In the genomic region with DNA sequence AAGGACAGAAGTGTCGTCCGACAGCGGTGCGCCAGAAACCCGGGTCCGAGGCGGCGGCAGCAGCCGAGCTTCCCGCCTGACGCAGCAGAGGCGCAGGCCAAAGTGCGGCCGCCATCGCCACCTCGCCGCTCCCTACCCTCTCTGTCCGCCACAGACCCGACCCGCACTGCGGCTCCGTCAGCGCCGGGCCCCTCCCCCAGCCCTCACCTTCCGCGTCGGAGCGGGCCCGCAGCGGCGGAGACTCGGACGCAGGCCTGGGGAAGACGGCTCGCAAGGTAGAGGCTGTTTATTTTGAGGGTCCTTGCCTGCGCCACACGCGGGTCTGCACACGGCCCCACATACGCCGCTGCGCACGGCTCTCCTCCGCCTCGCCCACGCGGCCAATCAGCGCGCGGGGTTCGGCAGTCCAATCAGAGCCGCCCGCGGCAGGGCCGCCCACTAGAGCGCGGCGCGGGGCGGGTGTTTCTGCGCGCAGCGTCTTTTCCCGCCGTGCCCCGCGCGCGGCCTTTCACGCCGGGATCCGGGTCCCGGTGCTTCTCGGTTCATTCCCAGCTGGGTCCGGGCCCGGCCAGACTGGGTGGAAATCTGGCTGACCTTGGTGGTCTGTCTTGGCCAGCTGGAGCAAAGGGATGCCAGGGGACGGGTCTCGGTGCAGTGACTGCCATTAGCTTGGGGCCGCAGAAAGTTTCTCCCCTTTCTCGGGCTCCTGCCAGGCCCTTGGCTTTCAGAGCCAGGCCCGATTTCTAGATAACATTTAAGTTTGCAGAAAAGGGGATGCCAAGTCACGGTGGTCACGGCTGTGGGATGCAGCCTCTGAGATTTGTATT, we compare ENCODE assay signal across 8 cellular contexts. TPM values are rescaled to one million over a fixed set of nuclear protein-coding genes. Genes with fewer than 3 reads are reported as not detected.
A peak's percentile ranks its signal among the peaks of the same experiment; 100 is the strongest.
DNase-seq lines count a peak whose midpoint lies in the region; ATAC-seq, FAIRE-seq and TF ChIP-seq lines count a peak whose summit lies in the region.

A gene (minus strand): TSS at position 328 of the 827 bp plus-strand sequence. CDS start 12,139 bp downstream, outside the sequence.

- 2% methylated on average over 54 of the region's 83 CpGs for WGBS in mammary epithelial cell (ENCODE audit: low coverage, missing lambda C conversion rate)
- 0% methylated on average over 60 to 83 of the region's 83 CpGs for WGBS in small intestine, 3 donors

- no peak for TF ChIP-seq CTCF in AG04450 (IDR thresholded peaks at IDR 0.05; ENCODE audit: low read depth, low read length)
- no peak for TF ChIP-seq CTCF in WI38 (IDR thresholded peaks at IDR 0.05; ENCODE audit: low read depth, low read length)
- TF ChIP-seq CTCF in mammary epithelial cell (conservative IDR thresholded peaks at IDR 0.05 in 1 of 2, IDR thresholded peaks at IDR 0.05 in 1 of 2; ENCODE audit: extremely low read depth in 1 of 2, insufficient read depth in 1 of 2, low read depth in 1 of 2, low read length in 2 of 2), result no peak

- H3K36me3 ChIP-seq in mammary epithelial cell (ENCODE audit: insufficient read depth, low read length) (no peaks in the 10 kb centered on the region), small intestine (ENCODE audit: control insufficient read depth in 2 of 2, insufficient read depth in 2 of 2, low read length in 2 of 2) (peaks cover 0 to 2% of the 10 kb centered on the region in 2 donors)

- FAIRE-seq in small intestine (lab: Jason Lieb, UNC), result no peak

- H3K79me2 ChIP-seq in mammary epithelial cell (ENCODE audit: insufficient read depth, low read length), result peaks cover 66% of the 10 kb centered on the region

- in situ Hi-C loops in mammary epithelial cell (cut with MboI; ENCODE audit: low sequenced_read_pairs in 2 of 2), result no loop called here

- intact Hi-C loops in mammary epithelial cell (cut with micrococcal nuclease), result loop anchor here (1.0 to 2.0 kb wide), 3 partner anchors 22 to 62 kb away; a partner anchor contains a TSS

- H3K4me1 ChIP-seq in mammary epithelial cell (ENCODE audit: insufficient read depth, low read length) (peaks cover 21% of the 10 kb centered on the region), small intestine (ENCODE audit: control insufficient read depth in 2 of 2, insufficient read depth in 1 of 2, low read depth in 1 of 2, low read length in 1 of 2) (no peaks in the 10 kb centered on the region)

- H3K27me3 ChIP-seq in AG04450 (ENCODE audit: control insufficient read depth, insufficient read depth, low read length) (no peaks in the 10 kb centered on the region), mammary epithelial cell (ENCODE audit: insufficient read depth, low read length) (no peaks in the 10 kb centered on the region), small intestine (ENCODE audit: control insufficient read depth in 2 of 2, insufficient read depth in 2 of 2, low read length in 2 of 2) (no peaks in the 10 kb centered on the region)

- dilution Hi-C loops in mammary epithelial cell (cut with HindIII; ENCODE audit: low sequenced_read_pairs), result no loop called here

- CTCF ChIA-PET in AG04450 (lab: Charles Lee), result interaction anchor here (2.8 kb wide), 1 partner anchor 62 kb away, joined by 24 read pairs; no protein-coding TSS in a partner anchor
- CTCF ChIA-PET in mammary epithelial cell (lab: Charles Lee; ENCODE audit: low non-redundant PET), result interaction anchor here (0.5 kb wide), 1 partner anchor 39 kb away, joined by 3 read pairs; no protein-coding TSS in a partner anchor

- no TSS peak for BruUV-seq in mammary epithelial cell (replicated peaks; lab: Mats Ljungman, UMichigan)

- peak within 1 kb of the TSS; percentile 81 for H3K27ac ChIP-seq in AG04450 (ENCODE audit: low read depth, low read length)
- H3K27ac ChIP-seq in mammary epithelial cell (ENCODE audit: insufficient read depth, low read depth, low read length), result peak within 1 kb of the TSS; percentile 85
- peak within 1 kb of the TSS; percentile 99 to 100 for H3K27ac ChIP-seq in small intestine (ENCODE audit: low read depth in 1 of 2, low read length in 1 of 2)

- H3K9ac ChIP-seq in mammary epithelial cell (ENCODE audit: insufficient read depth, low read length), result peak within 1 kb of the TSS; percentile 97

- POLR2A ChIA-PET in AG04450 (lab: Yijun Ruan, JAX), result interaction anchor here (0.5 to 1.6 kb wide), 14 partner anchors 12 to 539 kb away, joined by 3 to 12 read pairs (median 4); a partner anchor contains a TSS

- H3K9me3 ChIP-seq in AG04450 (ENCODE audit: control insufficient read depth, insufficient read depth, low read length) (no peaks in the 10 kb centered on the region; the same call in 1 of the 2 replicates), mammary epithelial cell (replicated peaks; ENCODE audit: insufficient read depth, low read length) (no peaks in the 10 kb centered on the region), small intestine (ENCODE audit: control insufficient read depth, low read depth) (no peaks in the 10 kb centered on the region)

- DNase-seq in AG04450 (ENCODE audit: low read depth, low spot score), result peak; percentile 82
- peak; percentile 77 for DNase-seq in NCI-H2227 treated with DMSO at 0.1 percent for 48 hours (lab: John Stamatoyannopoulos, UW)
- DNase-seq in mammary epithelial cell, result peak; percentile 94
- DNase-seq in iPS-NIHi11 (ENCODE audit: low spot score), result peak; percentile 99
- DNase-seq in small intestine, result peak; percentile 96

- peak within 1 kb of the TSS; percentile 80 for H2AFZ ChIP-seq in mammary epithelial cell (ENCODE audit: low read depth, low read length)

- H3K4me3 ChIP-seq in AG04450 (ENCODE audit: low read depth, low read length) (peak within 1 kb of the TSS; percentile 96), WI38 (ENCODE audit: low read depth, low read length) (peak within 1 kb of the TSS; percentile 68), mammary epithelial cell (replicated peaks in 1 of 3; ENCODE audit: insufficient read depth in 1 of 3, low read depth in 2 of 3, low read length in 3 of 3) (peak within 1 kb of the TSS; percentile 73 to 95 (median 94)), small intestine (ENCODE audit: low read depth in 1 of 2, low read length in 2 of 2) (peak within 1 kb of the TSS; percentile 95 to 99)

- peak; percentile 96 for ATAC-seq in GM18909 (IDR thresholded peaks at IDR 0.05; ENCODE audit: poor library complexity, unreplicated experiment)
- ATAC-seq in HG03159 (IDR thresholded peaks at IDR 0.05; ENCODE audit: unreplicated experiment), result peak; percentile 89

- H3K4me2 ChIP-seq in mammary epithelial cell (ENCODE audit: insufficient read depth, low read depth, low read length), result peak within 1 kb of the TSS; percentile 98

- peaks cover 8% of the 10 kb centered on the region for H4K20me1 ChIP-seq in mammary epithelial cell (ENCODE audit: insufficient read depth, low read length)

RNA-seq across cellular contexts. Expression of the gene that starts here (rescaled TPM):
- polyA plus RNA-seq in AG04450 (2011; rRNA removed), result 265 and 305 TPM in 2 replicates
- 150 and 158 TPM in 2 replicates for polyA minus RNA-seq in AG04450 (2011; rRNA and poly(A)+ RNA removed)
- total RNA-seq in mammary epithelial cell, result 100 to 1,000 TPM; 252 to 307 TPM
- polyA plus RNA-seq in mammary epithelial cell, result 349 TPM
- 213 TPM for polyA minus RNA-seq in mammary epithelial cell
- polyA plus RNA-seq in small intestine, result 100 to 1,000 TPM; 256 to 424 (median 320) TPM

Comparison
In these comparisons a context has a peak if more than half of its experiments do, and no peak if none do; other contexts are left out.
1. Peak in every context shown above with its lines: DNase-seq, ATAC-seq, H3K4me3 ChIP-seq and H3K27ac ChIP-seq.